In genomic region chr20:24699321-24700165, GRCh38 we compare ENCODE assay signal across 23 cellular contexts.
DNase-seq lines count a peak whose midpoint lies in the region; ATAC-seq and TF ChIP-seq lines count a peak whose summit lies in the region.
"Had no signal": no experiment of that assay in that cellular context is flagged by ENCODE, and none has a peak within 500 bp of the region (broad histone marks: within the 10 kb centered on the region; RNA-seq: fewer than 3 reads in every experiment).

No MANE protein-coding gene starts in this region.

- no peak for ATAC-seq in Right ventricle myocardium superior (ENCODE audit: poor library complexity)
- ATAC-seq in upper lobe of right lung = no peak
- ATAC-seq: A549, T-cell had no signal

- H3K9me3 ChIP-seq in left ventricle myocardium inferior (replicated peaks) (no peaks in the 10 kb centered on the region), upper lobe of right lung (no peaks in the 10 kb centered on the region)
- H3K9me3 ChIP-seq: A549, vagina had no signal

- H3K27me3 ChIP-seq in left ventricle myocardium inferior (ENCODE audit: low read depth) = no peaks in the 10 kb centered on the region
- no peaks in the 10 kb centered on the region for H3K27me3 ChIP-seq in dorsolateral prefrontal cortex
- peaks cover 7% of the 10 kb centered on the region for H3K27me3 ChIP-seq in upper lobe of right lung
- H3K27me3 ChIP-seq: vagina had no signal

- H3K27ac ChIP-seq in left ventricle myocardium inferior (replicated peaks) = peak overlapping the region; percentile 51
- peak overlapping the region in 45 of 59 donors; percentile 3 to 87 (median 64) for H3K27ac ChIP-seq in dorsolateral prefrontal cortex
- no peak overlapping the region for H3K27ac ChIP-seq in upper lobe of right lung
- H3K27ac ChIP-seq: A549, C4-2B, vagina had no signal

- DNase-seq in left ventricle myocardium inferior (no peak), Right ventricle myocardium superior (no peak), dorsolateral prefrontal cortex (peak in 5 of 10 donors; percentile 38 to 72 (median 57)), midbrain (lab: John Stamatoyannopoulos, UW) (peak; percentile 40), upper lobe of right lung (peak; percentile 36), NCI-H748 treated with DMSO at 0.1 percent for 48 hours (lab: John Stamatoyannopoulos, UW) (no peak), NCI-H526 treated with DMSO at 0.1 percent for 48 hours (lab: John Stamatoyannopoulos, UW) (no peak), NCI-H2196 treated with DMSO at 0.1 percent for 48 hours (lab: John Stamatoyannopoulos, UW; ENCODE audit: unreplicated experiment) (no peak)
- DNase-seq: activated naive CD4-positive, alpha-beta T cell treated with anti-CD3 and anti-CD28 coated beads for 36 hours; activated T-cell treated with anti-CD3 and anti-CD28 coated beads, Interleukin-2, amount 50 U/mL, for 24 hours; central memory CD4-positive, alpha-beta T cell; effector memory CD4-positive, alpha-beta T cell; mesenchymal stem cell; NCI-H1092; NCI-H2029 treated with DMSO at 0.1 percent for 48 hours; NCI-H510A; SHP77; small intestine; stimulated activated CD4-positive, alpha-beta T cell treated with anti-CD3 and anti-CD28 coated beads, Interleukin-4, amount 100 ng/mL, for 4 hours; T-cell had no signal

- H3K36me3 ChIP-seq in left ventricle myocardium inferior (no peaks in the 10 kb centered on the region), upper lobe of right lung (no peaks in the 10 kb centered on the region)
- H3K36me3 ChIP-seq: vagina had no signal

- intact Hi-C loops in left ventricle myocardium inferior (cut with micrococcal nuclease) (no loop called here), Right ventricle myocardium superior (cut with DNase I) (no loop called here), dorsolateral prefrontal cortex (cut with DNase I) (loop anchor here in 1 of 2 donors (5.0 to 10.0 kb wide), 3 partner anchors 83 to 222 kb away; no protein-coding TSS in a partner anchor), upper lobe of right lung (cut with DNase I) (no loop called here)

- TF ChIP-seq CTCF in left ventricle myocardium inferior (IDR thresholded peaks at IDR 0.05; ENCODE audit: borderline replicate concordance) (no peak), dorsolateral prefrontal cortex (IDR thresholded peaks at IDR 0.05 in 54 of 56, conservative IDR thresholded peaks at IDR 0.05 in 2 of 56; ENCODE audit: low read depth in 1 of 56, partially characterized antibody in 56 of 56) (peak in 1 of 56 donors; percentile 6), upper lobe of right lung (IDR thresholded peaks at IDR 0.05) (no peak)

- H3K4me1 ChIP-seq in left ventricle myocardium inferior (peaks cover 11% of the 10 kb centered on the region), upper lobe of right lung (no peaks in the 10 kb centered on the region)
- H3K4me1 ChIP-seq: A549 had no signal

- H3K4me3 ChIP-seq in left ventricle myocardium inferior = no peak overlapping the region
- peak overlapping the region in 1 of 59 donors; percentile 8 for H3K4me3 ChIP-seq in dorsolateral prefrontal cortex
- H3K4me3 ChIP-seq in upper lobe of right lung = no peak overlapping the region
- H3K4me3 ChIP-seq: A549, vagina had no signal

Comparison
In these comparisons a context has a peak if more than half of its experiments do, and no peak if none do; other contexts are left out.
1. DNase-seq: peak in midbrain (single experiment) and upper lobe of right lung (single experiment); none in left ventricle myocardium inferior (single experiment), Right ventricle myocardium superior (single experiment), NCI-H748 treated with DMSO at 0.1 percent for 48 hours (single experiment), NCI-H526 treated with DMSO at 0.1 percent for 48 hours (single experiment) and NCI-H2196 treated with DMSO at 0.1 percent for 48 hours (single experiment).